8 cellular contexts compared by ENCODE assay signal in the genomic region with DNA sequence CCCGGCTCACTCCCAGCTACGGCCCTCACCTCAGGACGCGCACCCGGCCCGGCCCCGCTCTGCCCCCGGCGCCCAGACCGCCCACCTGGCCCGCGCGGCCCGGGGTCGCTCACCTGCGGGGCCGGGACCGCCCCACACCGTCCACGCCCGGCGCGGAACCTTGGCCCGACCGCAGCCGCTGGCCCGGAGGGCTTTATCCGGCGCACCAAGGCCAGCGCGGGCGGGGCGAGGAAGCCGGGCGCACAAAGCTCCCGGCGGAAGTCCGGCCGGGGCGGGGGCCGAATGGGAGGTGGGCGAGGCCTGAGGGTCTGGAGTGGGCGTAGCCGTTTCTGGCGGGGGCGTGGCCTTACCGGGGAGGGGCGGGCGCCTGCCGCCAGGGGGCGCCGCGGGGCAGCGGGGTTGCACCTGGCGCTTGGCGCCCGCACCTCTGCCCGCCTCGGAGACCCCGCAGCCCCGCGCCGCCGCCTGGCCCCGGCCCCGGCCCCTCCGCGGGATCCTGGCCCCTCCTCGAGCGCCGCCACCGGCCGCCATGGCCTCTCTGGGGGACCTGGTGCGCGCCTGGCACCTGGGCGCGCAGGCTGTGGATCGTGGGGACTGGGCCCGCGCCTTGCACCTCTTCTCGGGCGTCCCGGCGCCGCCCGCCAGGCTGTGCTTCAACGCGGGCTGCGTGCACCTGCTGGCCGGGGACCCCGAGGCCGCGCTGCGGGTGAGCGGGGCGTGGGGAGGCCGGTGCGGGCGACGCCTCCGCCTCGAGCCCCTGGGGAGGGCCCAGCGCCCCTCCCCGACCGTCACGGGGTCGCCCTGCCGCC. TPM values are rescaled to one million over a fixed set of nuclear protein-coding genes. Genes with fewer than 3 reads are reported as not detected.
DNase-seq lines count a peak whose midpoint lies in the region; ATAC-seq, FAIRE-seq and TF ChIP-seq lines count a peak whose summit lies in the region.

A gene with protein sequence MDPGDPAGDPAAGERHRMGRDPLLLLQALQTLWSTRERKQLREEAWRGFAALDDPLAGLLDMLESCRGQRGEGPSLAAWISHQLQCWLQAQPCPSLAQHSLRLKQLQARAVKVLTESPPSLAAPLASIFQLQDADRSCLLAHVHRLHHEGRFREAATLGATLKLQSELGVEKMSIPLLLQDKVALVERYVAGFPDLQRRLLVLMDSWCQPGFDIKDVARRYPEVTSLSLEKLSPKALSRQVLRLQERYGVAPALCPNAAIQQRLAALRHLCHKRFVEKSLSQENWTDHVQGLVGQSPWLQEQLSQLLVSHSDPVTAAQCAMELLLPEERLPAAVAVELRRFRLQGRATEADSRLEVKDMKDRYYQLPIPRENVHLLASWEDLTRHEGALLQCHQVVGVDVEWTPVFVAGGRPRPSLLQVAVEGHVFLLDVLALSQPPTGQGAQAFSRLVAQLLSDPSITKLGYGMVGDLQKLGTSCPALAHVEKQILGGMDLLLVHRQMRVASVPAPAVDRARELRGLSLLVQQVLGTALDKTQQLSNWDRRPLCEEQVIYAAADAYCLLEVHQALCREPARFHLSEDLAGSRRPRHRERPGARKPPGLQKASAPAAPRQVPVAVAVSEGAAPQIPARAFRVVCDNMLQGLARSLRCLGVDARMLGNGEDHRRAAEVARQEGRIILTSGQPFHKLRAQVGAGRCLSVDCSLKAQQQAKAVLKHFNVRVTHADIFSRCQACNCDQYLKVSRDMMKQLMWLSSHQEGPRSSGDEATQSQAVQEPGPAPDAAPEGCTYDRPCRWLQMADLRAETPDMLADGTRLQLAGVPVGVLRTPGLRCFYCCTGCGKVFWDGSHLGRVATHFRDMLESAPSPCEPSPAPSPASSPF (minus strand): TSS at position 162 of the 809 bp plus-strand sequence. CDS start 27,805 bp downstream, outside the sequence.
A gene with protein sequence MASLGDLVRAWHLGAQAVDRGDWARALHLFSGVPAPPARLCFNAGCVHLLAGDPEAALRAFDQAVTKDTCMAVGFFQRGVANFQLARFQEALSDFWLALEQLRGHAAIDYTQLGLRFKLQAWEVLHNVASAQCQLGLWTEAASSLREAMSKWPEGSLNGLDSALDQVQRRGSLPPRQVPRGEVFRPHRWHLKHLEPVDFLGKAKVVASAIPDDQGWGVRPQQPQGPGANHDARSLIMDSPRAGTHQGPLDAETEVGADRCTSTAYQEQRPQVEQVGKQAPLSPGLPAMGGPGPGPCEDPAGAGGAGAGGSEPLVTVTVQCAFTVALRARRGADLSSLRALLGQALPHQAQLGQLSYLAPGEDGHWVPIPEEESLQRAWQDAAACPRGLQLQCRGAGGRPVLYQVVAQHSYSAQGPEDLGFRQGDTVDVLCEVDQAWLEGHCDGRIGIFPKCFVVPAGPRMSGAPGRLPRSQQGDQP (plus strand): TSS at position 393 of the 809 bp plus-strand sequence. CDS start 137 bp downstream, at position 530.

- DNase-seq in ACHN: peak; percentile 91
- peak; percentile 92 for DNase-seq in NCI-H2171 treated with DMSO at 0.1 percent for 48 hours (lab: John Stamatoyannopoulos, UW)
- DNase-seq in bronchial epithelial cell (ENCODE audit: low read depth): peak; percentile 59
- peak; percentile 87 for DNase-seq in iris pigment epithelial cell (ENCODE audit: low read depth)
- peak; percentile 98 for DNase-seq in spleen

- H3K27me3 ChIP-seq in bronchial epithelial cell (ENCODE audit: control insufficient read depth, insufficient read depth, low read length) (no peaks in the 10 kb centered on the region), spleen (replicated peaks in 1 of 7) (peaks cover 0 to 5% (median 0%) of the 10 kb centered on the region in 7 donors)

- H3K4me1 ChIP-seq in spleen: peaks cover 10 to 58% (median 33%) of the 10 kb centered on the region in 6 donors

- H3K4me3 ChIP-seq in WI38 (ENCODE audit: low read depth, low read length): peak within 1 kb of the TSS; percentile 71
- peak within 1 kb of the TSS; percentile 68 for H3K4me3 ChIP-seq in bronchial epithelial cell (ENCODE audit: low read depth, low read length)
- H3K4me3 ChIP-seq in spleen: peak within 1 kb of the TSS; percentile 81 to 99 (median 95)

- no peaks in the 10 kb centered on the region for H3K9me3 ChIP-seq in spleen

- ATAC-seq in GM18861 (IDR thresholded peaks at IDR 0.05; ENCODE audit: unreplicated experiment): peak; percentile 73
- ATAC-seq in HG03095 (IDR thresholded peaks at IDR 0.05; ENCODE audit: unreplicated experiment): peak; percentile 57

- in situ Hi-C loops in ACHN (cut with HindIII; ENCODE audit: low pct_ligation_motif_present, low pct_unique_long_range_greater_than_20kb, low sequenced_read_pairs): no loop called here

- TF ChIP-seq CTCF in WI38 (IDR thresholded peaks at IDR 0.05; ENCODE audit: low read depth, low read length): peak; percentile 37; the same call in 1 of the 2 replicates
- TF ChIP-seq CTCF in bronchial epithelial cell (IDR thresholded peaks at IDR 0.05; ENCODE audit: insufficient read depth, low read length, severe bottlenecking): peak; percentile 78
- peak in 10 of 11 experiments; percentile 49 to 95 (median 80) for TF ChIP-seq CTCF in spleen (IDR thresholded peaks at IDR 0.05 in 8 of 11, conservative IDR thresholded peaks at IDR 0.05 in 3 of 11)

- FAIRE-seq in bronchial epithelial cell (lab: Jason Lieb, UNC): no peak

- H3K27ac ChIP-seq in spleen: peak within 1 kb of the TSS; percentile 48 to 88 (median 80)

- WGBS in spleen, 5 donors: 0 to 2% (median 1%) methylated on average over 16 to 108 of the region's 108 CpGs; no CpG with 5 or more reads in 1 of the 5 donors

- intact Hi-C loops in spleen (cut with DNase I; ENCODE audit: low total_unique reads): loop anchor here (5.0 kb wide), 1 partner anchor 104 kb away; no protein-coding TSS in a partner anchor

- H3K36me3 ChIP-seq in bronchial epithelial cell (ENCODE audit: control insufficient read depth, insufficient read depth, low read length) (no peaks in the 10 kb centered on the region), spleen (peaks cover 0 to 6% (median 0%) of the 10 kb centered on the region in 6 donors)

- TF ChIP-seq POLR2A in spleen (IDR thresholded peaks at IDR 0.05): peak in 1 of 3 donors; percentile 76

RNA-seq across cellular contexts. Expression of the first gene that starts in this region (rescaled TPM):
- 10.8 and 12.2 TPM in 2 replicates for total RNA-seq in bronchial epithelial cell
- total RNA-seq in spleen: 10 to 100 TPM; 14.5 to 52.8 (median 29.8) TPM
- 10 to 100 TPM; 15.6 to 62.3 (median 43.4) TPM for polyA plus RNA-seq in spleen

RNA-seq across cellular contexts. Expression of the second gene that starts in this region (rescaled TPM):
- total RNA-seq in bronchial epithelial cell (0.53 and 2.3 TPM in 2 replicates), spleen (10 to 100 TPM in 2 of 7 donors, 1 to 10 TPM in 5; 1.9 to 15.0 (median 5.3) TPM)
- polyA plus RNA-seq in spleen: 10 to 100 TPM in 1 of 3 donors, 1 to 10 TPM in 2; 3.2 to 10.7 (median 7.8) TPM

Comparison
In these comparisons a context has a peak if more than half of its experiments do, and no peak if none do; other contexts are left out.
1. Peak in every context shown above with its lines: DNase-seq, ATAC-seq, H3K4me3 ChIP-seq and H3K27ac ChIP-seq.